ENCODE assay signal across 27 cellular contexts in the genomic region with DNA sequence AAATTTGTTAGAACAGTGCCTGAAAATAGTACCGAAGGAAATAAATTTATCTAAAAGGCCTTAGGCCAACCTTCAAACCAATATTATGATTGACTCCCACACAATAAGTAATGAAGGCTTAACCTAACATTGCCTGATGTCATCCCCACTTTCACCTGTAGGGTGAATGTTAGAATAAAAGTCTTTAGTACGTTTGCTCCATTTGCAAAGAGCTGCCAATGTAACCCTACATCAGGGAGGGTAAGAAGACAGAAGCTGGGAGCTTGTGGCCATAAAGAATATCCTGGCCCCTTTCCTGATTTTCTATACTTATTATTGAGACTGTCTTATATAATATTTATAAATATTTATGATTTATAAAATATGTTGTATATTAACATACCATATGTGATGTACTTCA.
DNase-seq lines count a peak whose midpoint lies in the region; ATAC-seq and TF ChIP-seq lines count a peak whose summit lies in the region.
"Had no signal": no experiment of that assay in that cellular context is flagged by ENCODE, and none has a peak within 500 bp of the region (broad histone marks: within the 10 kb centered on the region; RNA-seq: fewer than 3 reads in every experiment).

No MANE protein-coding gene starts in this region.

- H3K4me3 ChIP-seq in BE2C (ENCODE audit: low read depth, low read length) (no peak overlapping the region), cardiac fibroblast (replicated peaks in 1 of 2; ENCODE audit: low read depth in 2 of 2, low read length in 2 of 2) (no peak overlapping the region)
- H3K4me3 ChIP-seq: left lung had no signal

- peaks cover 15% of the 10 kb centered on the region for H3K9me3 Mint-ChIP-seq in mesothelial cell of epicardium
- H3K9me3 Mint-ChIP-seq in natural killer cell, result peaks cover 11 to 30% of the 10 kb centered on the region in 2 donors
- H3K9me3 Mint-ChIP-seq in activated CD4-positive, alpha-beta T cell treated with anti-CD3 and anti-CD28 coated beads for 36 hours (ENCODE audit: low read depth), result peaks cover 8% of the 10 kb centered on the region

- H3K36me3 Mint-ChIP-seq in mesothelial cell of epicardium (peaks cover 7% of the 10 kb centered on the region), natural killer cell (peaks cover 6% of the 10 kb centered on the region)
- H3K36me3 Mint-ChIP-seq in activated CD4-positive, alpha-beta T cell treated with anti-CD3 and anti-CD28 coated beads for 36 hours (ENCODE audit: low read depth), result no peaks in the 10 kb centered on the region
- H3K36me3 Mint-ChIP-seq: activated naive CD8-positive, alpha-beta T cell; CD14-positive monocyte; naive thymus-derived CD8-positive, alpha-beta T cell had no signal

- H3K4me3 Mint-ChIP-seq in mesothelial cell of epicardium (no peak overlapping the region), natural killer cell (no peak overlapping the region)
- H3K4me3 Mint-ChIP-seq in activated CD4-positive, alpha-beta T cell treated with anti-CD3 and anti-CD28 coated beads for 36 hours, result no peak overlapping the region
- H3K4me3 Mint-ChIP-seq: activated naive CD8-positive, alpha-beta T cell; CD14-positive monocyte; naive thymus-derived CD8-positive, alpha-beta T cell had no signal

- no peak for ATAC-seq in natural killer cell
- no peak for ATAC-seq in activated CD4-positive, alpha-beta T cell treated with anti-CD3 and anti-CD28 coated beads for 36 hours
- ATAC-seq: left lung; naive thymus-derived CD8-positive, alpha-beta T cell; sciatic nerve; stimulated activated naive CD8-positive, alpha-beta T cell treated with anti-CD3 and anti-CD28 coated beads, Interleukin-15, Interleukin-2, amounts not matched to agents 100 U/mL and 50 U/mL, for 24 hours had no signal

- POLR2A ChIA-PET in activated CD4-positive, alpha-beta T cell treated with anti-CD3 and anti-CD28 coated beads for 36 hours (lab: Charles Lee), result no interaction called here

- peak; percentile 37 for TF ChIP-seq CTCF in BE2C (IDR thresholded peaks at IDR 0.05; ENCODE audit: low read depth, low read length)
- TF ChIP-seq CTCF in cardiac fibroblast (IDR thresholded peaks at IDR 0.05; ENCODE audit: low read depth, low read length), result peak; percentile 20
- TF ChIP-seq CTCF in mesothelial cell of epicardium (IDR thresholded peaks at IDR 0.05; ENCODE audit: unreplicated experiment), result peak; percentile 64
- no peak for TF ChIP-seq CTCF in natural killer cell (IDR thresholded peaks at IDR 0.05)

- CTCF ChIA-PET in activated CD4-positive, alpha-beta T cell treated with anti-CD3 and anti-CD28 coated beads for 36 hours (lab: Charles Lee), result no interaction called here

- intact Hi-C loops in natural killer cell (cut with micrococcal nuclease), result no loop called here
- intact Hi-C loops in activated CD4-positive, alpha-beta T cell treated with anti-CD3 and anti-CD28 coated beads for 36 hours (cut with DNase I, micrococcal nuclease), result no loop called here

- H3K9me3 ChIP-seq in BE2C, result no peaks in the 10 kb centered on the region

- no peaks in the 10 kb centered on the region for H3K4me1 ChIP-seq in BE2C
- H3K4me1 ChIP-seq: left lung, parathyroid adenoma had no signal

- H3K36me3 ChIP-seq in BE2C, result no peaks in the 10 kb centered on the region
- H3K36me3 ChIP-seq: left lung had no signal

- DNase-seq in BE2C (no peak), HT-29 (ENCODE audit: low spot score) (peak; percentile 17), cardiac fibroblast (ENCODE audit: low read depth in 2 of 2) (no peak), mesothelial cell of epicardium (ENCODE audit: low spot score in 2 of 2, unreplicated experiment in 2 of 2) (no peak), natural killer cell (no peak), NCI-H226 (no peak)
- DNase-seq in activated CD4-positive, alpha-beta T cell treated with anti-CD3 and anti-CD28 coated beads for 36 hours, result no peak
- DNase-seq: activated CD8-positive, alpha-beta memory T cell treated with anti-CD3 and anti-CD28 coated beads, Interleukin-2, amount 50 U/mL, for 4 hours; aorta; central memory CD4-positive, alpha-beta T cell; DMS153; KG1; left lung; naive thymus-derived CD8-positive, alpha-beta T cell; NCI-H187; NCI-H2227 treated with DMSO at 0.1 percent for 48 hours; NCI-H748 treated with DMSO at 0.1 percent for 48 hours; Right ventricle myocardium superior; stimulated activated CD4-positive, alpha-beta T cell treated with anti-CD3 and anti-CD28 coated beads, Interleukin-15, amount 100 ng/mL, for 24 hours; stimulated activated naive CD8-positive, alpha-beta T cell treated with anti-CD3 and anti-CD28 coated beads, Interleukin-15, Interleukin-2, amounts not matched to agents 100 U/mL and 50 U/mL, for 24 hours; SW 1271; T1000 had no signal

- H3K27me3 Mint-ChIP-seq in mesothelial cell of epicardium (ENCODE audit: low read depth) (no peaks in the 10 kb centered on the region), natural killer cell (ENCODE audit: low read depth in 2 of 2) (no peaks in the 10 kb centered on the region)
- no peaks in the 10 kb centered on the region for H3K27me3 Mint-ChIP-seq in activated CD4-positive, alpha-beta T cell treated with anti-CD3 and anti-CD28 coated beads for 36 hours
- H3K27me3 Mint-ChIP-seq: activated naive CD8-positive, alpha-beta T cell; naive thymus-derived CD8-positive, alpha-beta T cell had no signal

- no peak overlapping the region for H3K27ac Mint-ChIP-seq in mesothelial cell of epicardium
- no peak overlapping the region for H3K27ac Mint-ChIP-seq in natural killer cell
- no peak overlapping the region for H3K27ac Mint-ChIP-seq in activated CD4-positive, alpha-beta T cell treated with anti-CD3 and anti-CD28 coated beads for 36 hours
- H3K27ac Mint-ChIP-seq: activated naive CD8-positive, alpha-beta T cell; activated T-helper 2 cell treated with anti-CD3 and anti-CD28 coated beads, Interferon-gamma antibody, Interleukin-2, Interleukin-4, amounts not matched to agents 10 μg/mL and 5 μg/mL and 100 μg/mL, durations not matched to agents 14 hours and 24 hours and 36 hours; CD14-positive monocyte; naive thymus-derived CD8-positive, alpha-beta T cell had no signal

- peaks cover 12% of the 10 kb centered on the region for H3K4me1 Mint-ChIP-seq in mesothelial cell of epicardium
- no peaks in the 10 kb centered on the region for H3K4me1 Mint-ChIP-seq in natural killer cell
- no peaks in the 10 kb centered on the region for H3K4me1 Mint-ChIP-seq in activated CD4-positive, alpha-beta T cell treated with anti-CD3 and anti-CD28 coated beads for 36 hours
- H3K4me1 Mint-ChIP-seq: CD14-positive monocyte; naive thymus-derived CD8-positive, alpha-beta T cell had no signal

- H3K27me3 ChIP-seq in BE2C, result no peaks in the 10 kb centered on the region
- H3K27me3 ChIP-seq: left lung had no signal
